ENCODE assay signal across 30 cellular contexts in genomic region chr14:101010835-101011234, GRCh38.
"Had no signal": no experiment of that assay in that cellular context is flagged by ENCODE, and none has a peak within 500 bp of the region (broad histone marks: within the 10 kb centered on the region; RNA-seq: fewer than 3 reads in every experiment).

No MANE protein-coding gene starts in this region.

- H3K4me3 Mint-ChIP-seq: activated B cell treated with CpG ODN at 0.5 μM for 24 hours; activated CD8-positive, alpha-beta memory T cell treated with anti-CD3 and anti-CD28 coated beads, Interleukin-2, amount 10 ng/mL, durations not matched to agents 7 days and 5 days; activated CD8-positive, alpha-beta T cell treated with anti-CD3 and anti-CD28 coated beads, Interleukin-2, amount 10 ng/mL, durations not matched to agents 7 days and 5 days; activated naive CD4-positive, alpha-beta T cell treated with anti-CD3 and anti-CD28 coated beads for 36 hours; activated naive CD4-positive, alpha-beta T cell treated with anti-CD3 and anti-CD28 coated beads, Interleukin-2, amount 50 U/mL, for 24 hours; activated naive CD8-positive, alpha-beta T cell treated with anti-CD3 and anti-CD28 coated beads for 36 hours; activated naive CD8-positive, alpha-beta T cell treated with anti-CD3 and anti-CD28 coated beads, Interleukin-2, amount 50 U/mL, for 24 hours; activated T-helper 1 cell treated with anti-CD3 and anti-CD28 coated beads, Interleukin-12 subunit alpha, Interleukin-12 subunit beta, Interleukin-2, Interleukin-4 antibody, amounts not matched to agents 30 ng/mL and 10 ng/mL and 1 ng/mL, durations not matched to agents 14 hours and 24 hours and 36 hours; T-helper 2 cell treated with Interferon-gamma antibody and Interleukin-4, amounts not matched to agents 5 μg/mL and 100 μg/mL, for 36 hours had no signal

- H3K27ac Mint-ChIP-seq: activated B cell treated with CpG ODN at 0.5 μM for 24 hours; activated CD8-positive, alpha-beta memory T cell treated with anti-CD3 and anti-CD28 coated beads, Interleukin-2, amount 10 ng/mL, durations not matched to agents 7 days and 5 days; activated CD8-positive, alpha-beta T cell treated with anti-CD3 and anti-CD28 coated beads, Interleukin-2, amount 10 ng/mL, durations not matched to agents 7 days and 5 days; activated naive CD4-positive, alpha-beta T cell treated with anti-CD3 and anti-CD28 coated beads for 36 hours; activated naive CD4-positive, alpha-beta T cell treated with anti-CD3 and anti-CD28 coated beads, Interleukin-2, amount 50 U/mL, for 24 hours; activated naive CD8-positive, alpha-beta T cell treated with anti-CD3 and anti-CD28 coated beads for 36 hours; activated naive CD8-positive, alpha-beta T cell treated with anti-CD3 and anti-CD28 coated beads, Interleukin-2, amount 50 U/mL, for 24 hours; activated T-helper 1 cell treated with anti-CD3 and anti-CD28 coated beads, Interleukin-12 subunit alpha, Interleukin-12 subunit beta, Interleukin-2, Interleukin-4 antibody, amounts not matched to agents 30 ng/mL and 10 ng/mL and 1 ng/mL, durations not matched to agents 14 hours and 24 hours and 36 hours; activated T-helper 2 cell treated with anti-CD3 and anti-CD28 coated beads, Interferon-gamma antibody, Interleukin-2, Interleukin-4, amounts not matched to agents 10 μg/mL and 5 μg/mL and 100 μg/mL, durations not matched to agents 14 hours and 24 hours and 36 hours; T-helper 2 cell treated with Interferon-gamma antibody and Interleukin-4, amounts not matched to agents 5 μg/mL and 100 μg/mL, for 36 hours had no signal

- H3K4me1 Mint-ChIP-seq: activated naive CD4-positive, alpha-beta T cell treated with anti-CD3 and anti-CD28 coated beads, Interleukin-2, amount 50 U/mL, for 24 hours; activated naive CD8-positive, alpha-beta T cell treated with anti-CD3 and anti-CD28 coated beads for 36 hours had no signal

- H3K9me3 Mint-ChIP-seq: T-helper 2 cell treated with Interferon-gamma antibody and Interleukin-4, amounts not matched to agents 5 μg/mL and 100 μg/mL, for 36 hours had no signal

- DNase-seq: activated B cell treated with CpG ODN at 0.5 μM for 24 hours; activated CD4-positive, alpha-beta T cell treated with anti-CD3 and anti-CD28 coated beads for 48 hours; activated CD4-positive, alpha-beta T cell treated with anti-CD3 and anti-CD28 coated beads, Interleukin-2, amount 50 U/mL, for 1 hour; activated CD4-positive, alpha-beta T cell treated with anti-CD3 and anti-CD28 coated beads, Interleukin-2, amount 50 U/mL, for 48 hours; activated CD8-positive, alpha-beta memory T cell treated with anti-CD3 and anti-CD28 coated beads, Interleukin-2, amount 10 ng/mL, durations not matched to agents 7 days and 5 days; activated CD8-positive, alpha-beta memory T cell treated with anti-CD3 and anti-CD28 coated beads, Interleukin-2, amount 50 U/mL, for 4 hours; activated CD8-positive, alpha-beta T cell treated with anti-CD3 and anti-CD28 coated beads, Interleukin-2, amount 10 ng/mL, durations not matched to agents 7 days and 5 days; activated effector memory CD4-positive, alpha-beta T cell treated with anti-CD3 and anti-CD28 coated beads, Interleukin-2, amount 50 U/mL, for 16 hours; activated naive CD4-positive, alpha-beta T cell treated with anti-CD3 and anti-CD28 coated beads for 36 hours; activated naive CD8-positive, alpha-beta T cell treated with anti-CD3 and anti-CD28 coated beads for 36 hours; activated naive CD8-positive, alpha-beta T cell treated with anti-CD3 and anti-CD28 coated beads, Interleukin-2, amount 50 U/mL, for 24 hours; activated T-cell treated with anti-CD3 and anti-CD28 coated beads, Interleukin-2, amount 50 U/mL, for 1 hour; activated T-cell treated with anti-CD3 and anti-CD28 coated beads, Interleukin-2, amount 50 U/mL, for 48 hours; amygdala; body of pancreas; caudate nucleus; cortex of kidney; dermis blood vessel endothelial cell; effector CD4-positive, alpha-beta T cell; esophagus squamous epithelium; foreskin melanocyte; heart right ventricle; T1000; WERI-Rb-1 had no signal

- H3K36me3 Mint-ChIP-seq: activated CD8-positive, alpha-beta memory T cell treated with anti-CD3 and anti-CD28 coated beads, Interleukin-2, amount 10 ng/mL, durations not matched to agents 7 days and 5 days; activated naive CD4-positive, alpha-beta T cell treated with anti-CD3 and anti-CD28 coated beads, Interleukin-2, amount 50 U/mL, for 24 hours; activated naive CD8-positive, alpha-beta T cell treated with anti-CD3 and anti-CD28 coated beads for 36 hours had no signal

- ATAC-seq: activated CD4-positive, CD25-positive, alpha-beta regulatory T cell treated with anti-CD3 and anti-CD28 coated beads, Interleukin-2, amount 50 U/mL, for 24 hours; activated CD8-positive, alpha-beta memory T cell treated with anti-CD3 and anti-CD28 coated beads, Interleukin-2, amount 10 ng/mL, durations not matched to agents 7 days and 5 days; activated CD8-positive, alpha-beta T cell treated with anti-CD3 and anti-CD28 coated beads, Interleukin-2, amount 10 ng/mL, durations not matched to agents 7 days and 5 days; activated naive CD8-positive, alpha-beta T cell treated with anti-CD3 and anti-CD28 coated beads, Interleukin-2, amount 50 U/mL, for 24 hours; body of pancreas; gastroesophageal sphincter; heart right ventricle had no signal
